In the genomic region with DNA sequence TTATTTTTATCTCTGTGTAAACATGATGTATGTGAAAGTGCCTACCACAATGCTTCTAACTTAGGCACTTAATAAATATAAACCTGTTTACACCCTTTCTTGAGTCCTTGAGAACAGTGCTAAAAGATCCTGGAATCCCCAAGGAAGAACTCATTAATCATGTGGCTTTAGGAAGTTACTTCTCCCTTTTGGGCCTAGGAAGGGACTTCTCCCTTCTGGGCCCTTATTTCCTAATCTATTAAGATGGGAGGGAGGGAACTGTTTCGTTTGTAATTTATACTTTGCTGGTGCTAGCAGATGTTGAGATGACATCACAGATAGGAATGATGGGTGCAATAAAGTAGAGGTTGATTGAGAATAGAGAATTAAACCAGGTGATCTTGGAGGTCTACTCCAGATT, we compare ENCODE assay signal across 1 cellular context.
TF ChIP-seq lines count a peak whose summit lies in the region.

No MANE protein-coding gene starts in this region.

TF ChIP-seq in HEK293, 187 proteins besides CTCF, POLR2A, EP300 and RAD21 (continued from another document):
- TF ChIP-seq, protein P1, sequence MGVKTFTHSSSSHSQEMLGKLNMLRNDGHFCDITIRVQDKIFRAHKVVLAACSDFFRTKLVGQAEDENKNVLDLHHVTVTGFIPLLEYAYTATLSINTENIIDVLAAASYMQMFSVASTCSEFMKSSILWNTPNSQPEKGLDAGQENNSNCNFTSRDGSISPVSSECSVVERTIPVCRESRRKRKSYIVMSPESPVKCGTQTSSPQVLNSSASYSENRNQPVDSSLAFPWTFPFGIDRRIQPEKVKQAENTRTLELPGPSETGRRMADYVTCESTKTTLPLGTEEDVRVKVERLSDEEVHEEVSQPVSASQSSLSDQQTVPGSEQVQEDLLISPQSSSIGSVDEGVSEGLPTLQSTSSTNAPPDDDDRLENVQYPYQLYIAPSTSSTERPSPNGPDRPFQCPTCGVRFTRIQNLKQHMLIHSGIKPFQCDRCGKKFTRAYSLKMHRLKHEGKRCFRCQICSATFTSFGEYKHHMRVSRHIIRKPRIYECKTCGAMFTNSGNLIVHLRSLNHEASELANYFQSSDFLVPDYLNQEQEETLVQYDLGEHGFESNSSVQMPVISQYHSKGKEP (tag by site-specific recombination; IDR thresholded peaks at IDR 0.05): no peak
- TF ChIP-seq ZNF2 (tag by site-specific recombination; IDR thresholded peaks at IDR 0.05) (no peak), ZNF404 (tag by site-specific recombination; IDR thresholded peaks at IDR 0.05) (no peak), KLF9 (tag by site-specific recombination; IDR thresholded peaks at IDR 0.05; ENCODE audit: low read depth) (no peak), ZNF510 (tag by site-specific recombination; IDR thresholded peaks at IDR 0.05; ENCODE audit: insufficient replicate concordance) (no peak), SP7 (tag by site-specific recombination; IDR thresholded peaks at IDR 0.05) (peak; percentile 59), SETDB1 (IDR thresholded peaks at IDR 0.05; ENCODE audit: insufficient read length, low read length) (no peak), EGR2 (tag by site-specific recombination; IDR thresholded peaks at IDR 0.05; ENCODE audit: low read depth) (no peak), ZFHX2 (tag by site-specific recombination; conservative IDR thresholded peaks at IDR 0.05) (no peak), ZNF37A (tag by site-specific recombination; IDR thresholded peaks at IDR 0.05) (no peak), ZNF544 (tag by site-specific recombination; IDR thresholded peaks at IDR 0.05) (no peak), IKZF3 (tag by site-specific recombination; IDR thresholded peaks at IDR 0.05) (peak; percentile 33; the same call in 1 of the 2 replicates), ZBTB21 (tag by site-specific recombination; IDR thresholded peaks at IDR 0.05) (no peak), SP2 (tag by site-specific recombination; IDR thresholded peaks at IDR 0.05) (peak; percentile 37; the same call in 1 of the 2 replicates), ZNF629 (tag by site-specific recombination; IDR thresholded peaks at IDR 0.05) (peak; percentile 56; the same call in 1 of the 2 replicates), ZXDB (tag by site-specific recombination; IDR thresholded peaks at IDR 0.05) (no peak), ZNF501 (tag by site-specific recombination; IDR thresholded peaks at IDR 0.05) (no peak), GLIS1 (tag by site-specific recombination; IDR thresholded peaks at IDR 0.05) (no peak), ZNF416 (tag by site-specific recombination; IDR thresholded peaks at IDR 0.05) (no peak), ZNF658 (tag by site-specific recombination; IDR thresholded peaks at IDR 0.05) (no peak)
- TF ChIP-seq, protein P2, sequence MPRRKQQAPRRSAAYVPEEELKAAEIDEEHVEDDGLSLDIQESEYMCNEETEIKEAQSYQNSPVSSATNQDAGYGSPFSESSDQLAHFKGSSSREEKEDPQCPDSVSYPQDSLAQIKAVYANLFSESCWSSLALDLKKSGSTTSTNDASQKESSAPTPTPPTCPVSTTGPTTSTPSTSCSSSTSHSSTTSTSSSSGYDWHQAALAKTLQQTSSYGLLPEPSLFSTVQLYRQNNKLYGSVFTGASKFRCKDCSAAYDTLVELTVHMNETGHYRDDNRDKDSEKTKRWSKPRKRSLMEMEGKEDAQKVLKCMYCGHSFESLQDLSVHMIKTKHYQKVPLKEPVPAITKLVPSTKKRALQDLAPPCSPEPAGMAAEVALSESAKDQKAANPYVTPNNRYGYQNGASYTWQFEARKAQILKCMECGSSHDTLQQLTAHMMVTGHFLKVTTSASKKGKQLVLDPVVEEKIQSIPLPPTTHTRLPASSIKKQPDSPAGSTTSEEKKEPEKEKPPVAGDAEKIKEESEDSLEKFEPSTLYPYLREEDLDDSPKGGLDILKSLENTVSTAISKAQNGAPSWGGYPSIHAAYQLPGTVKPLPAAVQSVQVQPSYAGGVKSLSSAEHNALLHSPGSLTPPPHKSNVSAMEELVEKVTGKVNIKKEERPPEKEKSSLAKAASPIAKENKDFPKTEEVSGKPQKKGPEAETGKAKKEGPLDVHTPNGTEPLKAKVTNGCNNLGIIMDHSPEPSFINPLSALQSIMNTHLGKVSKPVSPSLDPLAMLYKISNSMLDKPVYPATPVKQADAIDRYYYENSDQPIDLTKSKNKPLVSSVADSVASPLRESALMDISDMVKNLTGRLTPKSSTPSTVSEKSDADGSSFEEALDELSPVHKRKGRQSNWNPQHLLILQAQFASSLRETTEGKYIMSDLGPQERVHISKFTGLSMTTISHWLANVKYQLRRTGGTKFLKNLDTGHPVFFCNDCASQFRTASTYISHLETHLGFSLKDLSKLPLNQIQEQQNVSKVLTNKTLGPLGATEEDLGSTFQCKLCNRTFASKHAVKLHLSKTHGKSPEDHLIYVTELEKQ (tag by site-specific recombination; IDR thresholded peaks at IDR 0.05; ENCODE audit: borderline replicate concordance): no peak
- TF ChIP-seq, protein P3, sequence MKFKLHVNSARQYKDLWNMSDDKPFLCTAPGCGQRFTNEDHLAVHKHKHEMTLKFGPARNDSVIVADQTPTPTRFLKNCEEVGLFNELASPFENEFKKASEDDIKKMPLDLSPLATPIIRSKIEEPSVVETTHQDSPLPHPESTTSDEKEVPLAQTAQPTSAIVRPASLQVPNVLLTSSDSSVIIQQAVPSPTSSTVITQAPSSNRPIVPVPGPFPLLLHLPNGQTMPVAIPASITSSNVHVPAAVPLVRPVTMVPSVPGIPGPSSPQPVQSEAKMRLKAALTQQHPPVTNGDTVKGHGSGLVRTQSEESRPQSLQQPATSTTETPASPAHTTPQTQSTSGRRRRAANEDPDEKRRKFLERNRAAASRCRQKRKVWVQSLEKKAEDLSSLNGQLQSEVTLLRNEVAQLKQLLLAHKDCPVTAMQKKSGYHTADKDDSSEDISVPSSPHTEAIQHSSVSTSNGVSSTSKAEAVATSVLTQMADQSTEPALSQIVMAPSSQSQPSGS (tag by site-specific recombination; IDR thresholded peaks at IDR 0.05; ENCODE audit: low read depth): peak; percentile 79
- TF ChIP-seq, protein P4, sequence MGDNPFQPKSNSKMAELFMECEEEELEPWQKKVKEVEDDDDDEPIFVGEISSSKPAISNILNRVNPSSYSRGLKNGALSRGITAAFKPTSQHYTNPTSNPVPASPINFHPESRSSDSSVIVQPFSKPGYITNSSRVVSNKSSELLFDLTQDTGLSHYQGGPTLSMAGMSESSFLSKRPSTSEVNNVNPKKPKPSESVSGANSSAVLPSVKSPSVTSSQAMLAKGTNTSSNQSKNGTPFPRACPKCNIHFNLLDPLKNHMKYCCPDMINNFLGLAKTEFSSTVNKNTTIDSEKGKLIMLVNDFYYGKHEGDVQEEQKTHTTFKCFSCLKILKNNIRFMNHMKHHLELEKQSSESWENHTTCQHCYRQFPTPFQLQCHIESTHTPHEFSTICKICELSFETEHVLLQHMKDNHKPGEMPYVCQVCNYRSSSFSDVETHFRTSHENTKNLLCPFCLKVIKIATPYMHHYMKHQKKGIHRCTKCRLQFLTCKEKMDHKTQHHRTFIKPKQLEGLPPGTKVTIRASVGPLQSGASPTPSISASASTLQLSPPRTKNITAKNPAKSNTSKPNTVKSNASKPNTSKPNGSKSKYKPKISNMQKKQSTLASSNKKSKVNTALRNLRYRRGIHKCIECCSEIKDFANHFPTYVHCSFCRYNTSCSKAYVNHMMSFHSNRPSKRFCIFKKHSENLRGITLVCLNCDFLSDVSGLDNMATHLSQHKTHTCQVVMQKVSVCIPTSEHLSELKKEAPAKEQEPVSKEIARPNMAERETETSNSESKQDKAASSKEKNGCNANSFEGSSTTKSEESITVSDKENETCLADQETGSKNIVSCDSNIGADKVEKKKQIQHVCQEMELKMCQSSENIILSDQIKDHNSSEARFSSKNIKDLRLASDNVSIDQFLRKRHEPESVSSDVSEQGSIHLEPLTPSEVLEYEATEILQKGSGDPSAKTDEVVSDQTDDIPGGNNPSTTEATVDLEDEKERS (tag by site-specific recombination; IDR thresholded peaks at IDR 0.05): no peak
- TF ChIP-seq, protein P5, sequence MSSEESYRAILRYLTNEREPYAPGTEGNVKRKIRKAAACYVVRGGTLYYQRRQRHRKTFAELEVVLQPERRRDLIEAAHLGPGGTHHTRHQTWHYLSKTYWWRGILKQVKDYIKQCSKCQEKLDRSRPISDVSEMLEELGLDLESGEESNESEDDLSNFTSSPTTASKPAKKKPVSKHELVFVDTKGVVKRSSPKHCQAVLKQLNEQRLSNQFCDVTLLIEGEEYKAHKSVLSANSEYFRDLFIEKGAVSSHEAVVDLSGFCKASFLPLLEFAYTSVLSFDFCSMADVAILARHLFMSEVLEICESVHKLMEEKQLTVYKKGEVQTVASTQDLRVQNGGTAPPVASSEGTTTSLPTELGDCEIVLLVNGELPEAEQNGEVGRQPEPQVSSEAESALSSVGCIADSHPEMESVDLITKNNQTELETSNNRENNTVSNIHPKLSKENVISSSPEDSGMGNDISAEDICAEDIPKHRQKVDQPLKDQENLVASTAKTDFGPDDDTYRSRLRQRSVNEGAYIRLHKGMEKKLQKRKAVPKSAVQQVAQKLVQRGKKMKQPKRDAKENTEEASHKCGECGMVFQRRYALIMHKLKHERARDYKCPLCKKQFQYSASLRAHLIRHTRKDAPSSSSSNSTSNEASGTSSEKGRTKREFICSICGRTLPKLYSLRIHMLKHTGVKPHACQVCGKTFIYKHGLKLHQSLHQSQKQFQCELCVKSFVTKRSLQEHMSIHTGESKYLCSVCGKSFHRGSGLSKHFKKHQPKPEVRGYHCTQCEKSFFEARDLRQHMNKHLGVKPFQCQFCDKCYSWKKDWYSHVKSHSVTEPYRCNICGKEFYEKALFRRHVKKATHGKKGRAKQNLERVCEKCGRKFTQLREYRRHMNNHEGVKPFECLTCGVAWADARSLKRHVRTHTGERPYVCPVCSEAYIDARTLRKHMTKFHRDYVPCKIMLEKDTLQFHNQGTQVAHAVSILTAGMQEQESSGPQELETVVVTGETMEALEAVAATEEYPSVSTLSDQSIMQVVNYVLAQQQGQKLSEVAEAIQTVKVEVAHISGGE (tag by site-specific recombination; conservative IDR thresholded peaks at IDR 0.05; ENCODE audit: low read depth): no peak
- TF ChIP-seq, protein P6, sequence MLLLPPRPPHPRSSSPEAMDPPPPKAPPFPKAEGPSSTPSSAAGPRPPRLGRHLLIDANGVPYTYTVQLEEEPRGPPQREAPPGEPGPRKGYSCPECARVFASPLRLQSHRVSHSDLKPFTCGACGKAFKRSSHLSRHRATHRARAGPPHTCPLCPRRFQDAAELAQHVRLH (tag by site-specific recombination; IDR thresholded peaks at IDR 0.05): no peak
TF ChIP-seq in HEK293: peak in this region for 5.
